ENCODE assay signal across 1 cellular context in genomic region chr7:151675521-151675920, GRCh38.
TF ChIP-seq lines count a peak whose summit lies in the region.

No MANE protein-coding gene starts in this region.

TF ChIP-seq in liver, 16 proteins besides CTCF, POLR2A, EP300 and RAD21 (continued from another document):
- no peak for TF ChIP-seq FOXA1 (IDR thresholded peaks at IDR 0.05)
TF ChIP-seq in liver: peak in this region for 1.
